In genomic region chr3:19073341-19074105, GRCh38 we compare ENCODE assay signal across 31 cellular contexts.
"Had no signal": no experiment of that assay in that cellular context is flagged by ENCODE, and none has a peak within 500 bp of the region (broad histone marks: within the 10 kb centered on the region; RNA-seq: fewer than 3 reads in every experiment).

No MANE protein-coding gene starts in this region.

- H3K27ac Mint-ChIP-seq: activated CD4-positive, alpha-beta memory T cell treated with anti-CD3 and anti-CD28 coated beads, Interleukin-2, amount 10 ng/mL, durations not matched to agents 7 days and 5 days; activated CD4-positive, alpha-beta T cell treated with anti-CD3 and anti-CD28 coated beads, Interleukin-2, amount 10 ng/mL, durations not matched to agents 7 days and 5 days; activated naive CD4-positive, alpha-beta T cell treated with anti-CD3 and anti-CD28 coated beads, Interleukin-2, amount 10 ng/mL, durations not matched to agents 7 days and 5 days; activated naive CD8-positive, alpha-beta T cell; activated T-cell treated with anti-CD3 and anti-CD28 coated beads, Interleukin-2, amount 50 U/mL, for 24 hours; activated T-cell treated with anti-CD3 and anti-CD28 coated beads, Interleukin-2, amount 50 U/mL, for 72 hours; T-helper 17 cell; T-helper 2 cell treated with Interferon-gamma antibody and Interleukin-4, amounts not matched to agents 5 μg/mL and 100 μg/mL, for 36 hours had no signal

- H3K9me3 Mint-ChIP-seq: activated CD4-positive, alpha-beta memory T cell treated with anti-CD3 and anti-CD28 coated beads, Interleukin-2, amount 10 ng/mL, durations not matched to agents 7 days and 5 days; activated CD4-positive, alpha-beta T cell treated with anti-CD3 and anti-CD28 coated beads, Interleukin-2, amount 10 ng/mL, durations not matched to agents 7 days and 5 days; activated naive CD4-positive, alpha-beta T cell treated with anti-CD3 and anti-CD28 coated beads, Interleukin-2, amount 10 ng/mL, durations not matched to agents 7 days and 5 days; activated T-cell treated with anti-CD3 and anti-CD28 coated beads, Interleukin-2, amount 50 U/mL, for 24 hours; activated T-cell treated with anti-CD3 and anti-CD28 coated beads, Interleukin-2, amount 50 U/mL, for 72 hours; T-helper 2 cell treated with Interferon-gamma antibody and Interleukin-4, amounts not matched to agents 5 μg/mL and 100 μg/mL, for 36 hours had no signal

- H3K27ac ChIP-seq: adrenal gland, body of pancreas, epithelial cell of prostate, WERI-Rb-1 had no signal

- H3K4me3 Mint-ChIP-seq: activated CD4-positive, alpha-beta memory T cell treated with anti-CD3 and anti-CD28 coated beads, Interleukin-2, amount 10 ng/mL, durations not matched to agents 7 days and 5 days; activated CD4-positive, alpha-beta T cell treated with anti-CD3 and anti-CD28 coated beads, Interleukin-2, amount 10 ng/mL, durations not matched to agents 7 days and 5 days; activated naive CD4-positive, alpha-beta T cell treated with anti-CD3 and anti-CD28 coated beads, Interleukin-2, amount 10 ng/mL, durations not matched to agents 7 days and 5 days; activated naive CD8-positive, alpha-beta T cell; activated T-cell treated with anti-CD3 and anti-CD28 coated beads, Interleukin-2, amount 50 U/mL, for 24 hours; activated T-cell treated with anti-CD3 and anti-CD28 coated beads, Interleukin-2, amount 50 U/mL, for 72 hours; T-helper 17 cell; T-helper 2 cell treated with Interferon-gamma antibody and Interleukin-4, amounts not matched to agents 5 μg/mL and 100 μg/mL, for 36 hours had no signal

- H3K4me3 ChIP-seq: adrenal gland, body of pancreas had no signal

- H3K27me3 ChIP-seq: adrenal gland, body of pancreas had no signal

- H3K4me1 ChIP-seq: adrenal gland, body of pancreas had no signal

- H3K36me3 ChIP-seq: adrenal gland, WERI-Rb-1 had no signal

- H3K9me3 ChIP-seq: adrenal gland, body of pancreas had no signal

- H3K4me1 Mint-ChIP-seq: activated CD4-positive, alpha-beta memory T cell treated with anti-CD3 and anti-CD28 coated beads, Interleukin-2, amount 10 ng/mL, durations not matched to agents 7 days and 5 days; activated CD4-positive, alpha-beta T cell treated with anti-CD3 and anti-CD28 coated beads, Interleukin-2, amount 10 ng/mL, durations not matched to agents 7 days and 5 days; activated naive CD4-positive, alpha-beta T cell treated with anti-CD3 and anti-CD28 coated beads, Interleukin-2, amount 10 ng/mL, durations not matched to agents 7 days and 5 days; T-helper 17 cell had no signal

- ATAC-seq: activated T-cell treated with anti-CD3 and anti-CD28 coated beads, Interleukin-2, amount 50 U/mL, for 72 hours; body of pancreas; esophagus mucosa; T-helper 17 cell had no signal

- DNase-seq: activated CD4-positive, alpha-beta memory T cell treated with anti-CD3 and anti-CD28 coated beads, Interleukin-2, amount 10 ng/mL, durations not matched to agents 7 days and 5 days; activated CD4-positive, alpha-beta T cell treated with anti-CD3 and anti-CD28 coated beads for 1 hour; activated CD4-positive, alpha-beta T cell treated with anti-CD3 and anti-CD28 coated beads for 4 hours; activated CD4-positive, alpha-beta T cell treated with anti-CD3 and anti-CD28 coated beads, Interleukin-2, amount 10 ng/mL, durations not matched to agents 7 days and 5 days; activated CD4-positive, alpha-beta T cell treated with anti-CD3 and anti-CD28 coated beads, Interleukin-2, amount 50 U/mL, for 4 hours; activated CD4-positive, CD25-positive, alpha-beta regulatory T cell; activated CD8-positive, alpha-beta memory T cell treated with anti-CD3 and anti-CD28 coated beads, Interleukin-2, amount 50 U/mL, for 48 hours; activated gamma-delta T cell; activated naive CD4-positive, alpha-beta T cell; activated naive CD4-positive, alpha-beta T cell treated with anti-CD3 and anti-CD28 coated beads, Interleukin-2, amount 10 ng/mL, durations not matched to agents 7 days and 5 days; activated T-cell treated with anti-CD3 and anti-CD28 coated beads for 4 hours; activated T-cell treated with anti-CD3 and anti-CD28 coated beads, Interleukin-2, amount 50 U/mL, for 24 hours; activated T-cell treated with anti-CD3 and anti-CD28 coated beads, Interleukin-2, amount 50 U/mL, for 72 hours; adrenal gland; amygdala; aorta; body of pancreas; caudate nucleus; cortex of kidney; dermis blood vessel endothelial cell; effector CD4-positive, alpha-beta T cell; foreskin fibroblast; head of caudate nucleus; T-helper 1 cell; T-helper 17 cell; T1000; WERI-Rb-1 had no signal

- H3K27me3 Mint-ChIP-seq: activated naive CD4-positive, alpha-beta T cell treated with anti-CD3 and anti-CD28 coated beads, Interleukin-2, amount 10 ng/mL, durations not matched to agents 7 days and 5 days; activated T-cell treated with anti-CD3 and anti-CD28 coated beads, Interleukin-2, amount 50 U/mL, for 24 hours had no signal

- H3K36me3 Mint-ChIP-seq: activated naive CD4-positive, alpha-beta T cell treated with anti-CD3 and anti-CD28 coated beads, Interleukin-2, amount 10 ng/mL, durations not matched to agents 7 days and 5 days; activated naive CD8-positive, alpha-beta T cell had no signal
